In genomic region chr2:58667137-58667774, GRCh38 we compare ENCODE assay signal across 20 cellular contexts.
A peak's percentile ranks its signal among the peaks of the same experiment; 100 is the strongest.
DNase-seq lines count a peak whose midpoint lies in the region; ATAC-seq and TF ChIP-seq lines count a peak whose summit lies in the region.
"Had no signal": no experiment of that assay in that cellular context is flagged by ENCODE, and none has a peak within 500 bp of the region (broad histone marks: within the 10 kb centered on the region; RNA-seq: fewer than 3 reads in every experiment).

No MANE protein-coding gene starts in this region.

- CTCF ChIA-PET in PC-3 (lab: Charles Lee), result no interaction called here

- BruUV-seq in PC-3 (replicated peaks; lab: Mats Ljungman, UMichigan), result no TSS peak

- H2BK120ac ChIP-seq in trophoblast cell (ENCODE audit: insufficient read depth, low read length, poor library complexity), result no peak overlapping the region

- WGBS in trophoblast cell (ENCODE audit: extremely low coverage, insufficient coverage, insufficient read length), result no CpG with 5 or more reads among the region's 3 CpGs

- H3K79me2 ChIP-seq in PC-3 (ENCODE audit: low read length), result no peaks in the 10 kb centered on the region
- no peaks in the 10 kb centered on the region for H3K79me2 ChIP-seq in trophoblast cell (ENCODE audit: control insufficient read depth, insufficient read depth, low read length, poor library complexity)

- no peaks in the 10 kb centered on the region for H3K36me3 ChIP-seq in PC-3 (ENCODE audit: low read depth, low read length)
- no peaks in the 10 kb centered on the region for H3K36me3 ChIP-seq in trophoblast cell (ENCODE audit: control insufficient read depth in 1 of 2, insufficient read depth in 2 of 2, low read length in 2 of 2)
- H3K36me3 ChIP-seq: SJSA1 had no signal

- H3K9ac ChIP-seq in PC-3 (ENCODE audit: low read length) (no peak overlapping the region), trophoblast cell (ENCODE audit: low read length) (no peak overlapping the region)

- no peaks in the 10 kb centered on the region for H3F3A ChIP-seq in PC-3 (ENCODE audit: low read length, unreplicated experiment)

- DNase-seq in HT1080 (ENCODE audit: low read depth) (peak; percentile 32), PC-3 (peak; percentile 22), dermis blood vessel endothelial cell (peak; percentile 29), trophoblast cell (peak; percentile 28 to 60), erythroblast (lab: John Stamatoyannopoulos, UW) (no peak), DMS153 (lab: John Stamatoyannopoulos, UW) (no peak)
- DNase-seq: Calu3; CD8-positive, alpha-beta memory T cell; Karpas-422; NCI-H2029; NCI-H446; NCI-H524 treated with DMSO at 0.1 percent for 48 hours; NCI-H774; PC-9; Right ventricle myocardium superior; RPMI8226 had no signal

- no peak overlapping the region for H4K8ac ChIP-seq in trophoblast cell (ENCODE audit: low read depth, low read length)

- no peaks in the 10 kb centered on the region for H4K20me1 ChIP-seq in PC-3 (ENCODE audit: low read length)

- no peak overlapping the region for H3K23ac ChIP-seq in trophoblast cell (ENCODE audit: low read length)

- H3K14ac ChIP-seq in trophoblast cell (ENCODE audit: low read length), result no peak overlapping the region

- H3K9me2 ChIP-seq in PC-3 (replicated peaks; ENCODE audit: low read length), result no peaks in the 10 kb centered on the region

- no peak overlapping the region for H2AK5ac ChIP-seq in trophoblast cell (ENCODE audit: low read length)

- H4K12ac ChIP-seq in trophoblast cell (ENCODE audit: low read depth, low read length), result no peak overlapping the region

- H3K4ac ChIP-seq in trophoblast cell (ENCODE audit: low read depth, low read length), result no peak overlapping the region

- TF ChIP-seq CTCF in PC-3 (conservative IDR thresholded peaks at IDR 0.05; ENCODE audit: low read depth, low read length), result no peak

- H3K79me1 ChIP-seq in trophoblast cell (ENCODE audit: low read length), result no peaks in the 10 kb centered on the region

- no peak overlapping the region for H4K91ac ChIP-seq in trophoblast cell (ENCODE audit: low read depth, low read length)

- H3K27ac ChIP-seq in PC-3 (ENCODE audit: low read length) (no peak overlapping the region), trophoblast cell (ENCODE audit: low read depth, low read length) (no peak overlapping the region)
- H3K27ac ChIP-seq: HL-60, PC-9, SJSA1 had no signal

- no peak overlapping the region for H2BK12ac ChIP-seq in trophoblast cell (ENCODE audit: low read length)

- no peak overlapping the region for H2AFZ ChIP-seq in PC-3 (ENCODE audit: low read length)
- H2AFZ ChIP-seq in trophoblast cell (ENCODE audit: insufficient read depth, low read length, poor library complexity), result no peak overlapping the region
- H2AFZ ChIP-seq: PC-9 had no signal

- H3K4me3 ChIP-seq in PC-3 (ENCODE audit: low read length), result no peak overlapping the region
- no peak overlapping the region for H3K4me3 ChIP-seq in trophoblast cell (ENCODE audit: low read depth, low read length)
- H3K4me3 ChIP-seq: PC-9, SJSA1 had no signal

- H3K27me3 ChIP-seq in PC-3 (ENCODE audit: low read length) (no peaks in the 10 kb centered on the region), trophoblast cell (ENCODE audit: insufficient read depth, low read length) (no peaks in the 10 kb centered on the region)
- H3K27me3 ChIP-seq: SJSA1 had no signal

- H3K4me2 ChIP-seq in PC-3 (ENCODE audit: low read length) (no peak overlapping the region), trophoblast cell (ENCODE audit: low read length) (no peak overlapping the region)
- H3K4me2 ChIP-seq: PC-9 had no signal

- no peak overlapping the region for H3K18ac ChIP-seq in trophoblast cell (ENCODE audit: low read length)

- POLR2A ChIA-PET in PC-3 (lab: Charles Lee; ENCODE audit: unreplicated experiment), result no interaction called here

- intact Hi-C loops in PC-3 (cut with micrococcal nuclease), result no loop called here

- H2BK5ac ChIP-seq in trophoblast cell (ENCODE audit: low read depth, low read length, poor library complexity), result no peak overlapping the region

- no peak for ATAC-seq in PC-3
- ATAC-seq in GM21619 (IDR thresholded peaks at IDR 0.05; ENCODE audit: unreplicated experiment), result no peak
- no peak for ATAC-seq in GM18519 (IDR thresholded peaks at IDR 0.05; ENCODE audit: low FRiP score, unreplicated experiment)

- H3K9me3 ChIP-seq in PC-3 (ENCODE audit: low read length), result no peaks in the 10 kb centered on the region
- no peaks in the 10 kb centered on the region for H3K9me3 ChIP-seq in trophoblast cell (ENCODE audit: insufficient read depth, low read depth, low read length)
- H3K9me3 ChIP-seq: SJSA1 had no signal

- TF ChIP-seq POLR2A in erythroblast (IDR thresholded peaks at IDR 0.05; ENCODE audit: low read length), result no peak

- H3K4me1 ChIP-seq in PC-3 (ENCODE audit: insufficient read depth, low read length) (no peaks in the 10 kb centered on the region), trophoblast cell (ENCODE audit: control insufficient read depth in 1 of 2, insufficient read depth in 2 of 2, low read length in 2 of 2) (no peaks in the 10 kb centered on the region)
- H3K4me1 ChIP-seq: SJSA1 had no signal

Comparison
In these comparisons a context has a peak if more than half of its experiments do, and no peak if none do; other contexts are left out.
1. DNase-seq: peak in HT1080 (single experiment), PC-3 (single experiment), dermis blood vessel endothelial cell (single experiment) and trophoblast cell (2 of 2); none in erythroblast (0 of 2) and DMS153 (single experiment).